ENCODE assay signal across 32 cellular contexts in genomic region chrX:14352511-14352910, GRCh38.
DNase-seq lines count a peak whose midpoint lies in the region; ATAC-seq, FAIRE-seq and TF ChIP-seq lines count a peak whose summit lies in the region.
"Had no signal": no experiment of that assay in that cellular context is flagged by ENCODE, and none has a peak within 500 bp of the region (broad histone marks: within the 10 kb centered on the region; RNA-seq: fewer than 3 reads in every experiment).

No MANE protein-coding gene starts in this region.

- no peaks in the 10 kb centered on the region for H3K9me3 Mint-ChIP-seq in astrocyte (ENCODE audit: unreplicated experiment)
- H3K9me3 Mint-ChIP-seq in nephron progenitor cell = peaks cover 55% of the 10 kb centered on the region
- H3K9me3 Mint-ChIP-seq: activated CD4-positive, alpha-beta memory T cell treated with anti-CD3 and anti-CD28 coated beads for 36 hours; activated naive CD4-positive, alpha-beta T cell treated with anti-CD3 and anti-CD28 coated beads, Interleukin-2, amount 50 U/mL, for 72 hours; activated T-helper 17 cell treated with anti-CD3 and anti-CD28 coated beads, Interleukin-2, amount 50 U/mL, for 72 hours; dendritic cell treated with granulocyte-macrophage colony-stimulating factor and Interleukin-4, amounts not matched to agents 40 ng/mL and 50 ng/mL, for 4 days had no signal

- H3K27me3 ChIP-seq in GM23248 (replicated peaks; ENCODE audit: insufficient read depth) (no peaks in the 10 kb centered on the region), astrocyte (ENCODE audit: insufficient read depth, low read length) (no peaks in the 10 kb centered on the region)
- H3K27me3 ChIP-seq: ovary, Peyer's patch, transverse colon had no signal

- H3K4me2 ChIP-seq in GM23248 (ENCODE audit: unreplicated experiment) (no peak overlapping the region), astrocyte (ENCODE audit: low read length) (no peak overlapping the region)
- H3K4me2 ChIP-seq: A549, smooth muscle cell had no signal

- DNase-seq in AG09309 (ENCODE audit: low read depth) (peak; percentile 38), GM23248 (peak; percentile 53), astrocyte (ENCODE audit: low read depth) (no peak), fibroblast of villous mesenchyme (ENCODE audit: low read depth) (peak; percentile 33), SKM-1 (lab: John Stamatoyannopoulos, UW; ENCODE audit: unreplicated experiment) (no peak), nephron progenitor cell (no peak)
- DNase-seq: activated CD4-positive, alpha-beta memory T cell treated with anti-CD3 and anti-CD28 coated beads for 36 hours; activated CD4-positive, CD25-positive, alpha-beta regulatory T cell; activated CD8-positive, alpha-beta memory T cell treated with anti-CD3 and anti-CD28 coated beads, Interleukin-2, amount 50 U/mL, for 48 hours; anterior cingulate cortex; Caco-2; caudate nucleus; mucosa of descending colon; NCI-H1105; NCI-H2029; NCI-H226; ovary; Peyer's patch; SIG-M5; stimulated activated CD4-positive, alpha-beta T cell treated with anti-CD3 and anti-CD28 coated beads, Interleukin-1b, Interleukin-23, amount 100 ng/mL, for 48 hours; T-helper 1 cell; transverse colon had no signal

- in situ Hi-C loops in GM23248 (cut with MboI) = no loop called here

- H3K4me3 ChIP-seq in AG09309 (ENCODE audit: control insufficient read depth, low read depth, low read length) (no peak overlapping the region), GM23248 (no peak overlapping the region), astrocyte (ENCODE audit: insufficient read depth, low read depth, low read length) (no peak overlapping the region), fibroblast of villous mesenchyme (ENCODE audit: low read depth, low read length) (no peak overlapping the region)
- H3K4me3 ChIP-seq: A549, mucosa of descending colon, ovary, Peyer's patch, smooth muscle cell, transverse colon had no signal

- peak; percentile 77 for FAIRE-seq in astrocyte (lab: Jason Lieb, UNC)
- FAIRE-seq: endometrium had no signal

- H3K9ac ChIP-seq in GM23248 (no peak overlapping the region), astrocyte (ENCODE audit: low read length) (no peak overlapping the region)

- H3K4me1 ChIP-seq in GM23248 (ENCODE audit: insufficient read depth) (peaks cover 38% of the 10 kb centered on the region), astrocyte (ENCODE audit: insufficient read depth, low read length) (no peaks in the 10 kb centered on the region)
- H3K4me1 ChIP-seq: A549, Caco-2, Peyer's patch, transverse colon had no signal

- H3K79me2 ChIP-seq in GM23248 (ENCODE audit: insufficient read depth) (no peaks in the 10 kb centered on the region), astrocyte (ENCODE audit: insufficient read depth, low read length) (no peaks in the 10 kb centered on the region)

- H3K9me2 ChIP-seq in GM23248 (ENCODE audit: insufficient read depth) = no peaks in the 10 kb centered on the region

- TF ChIP-seq CTCF in AG09309 (IDR thresholded peaks at IDR 0.05; ENCODE audit: control insufficient read depth, insufficient read depth, low read depth, low read length, missing control alignments) (no peak), astrocyte (IDR thresholded peaks at IDR 0.05; ENCODE audit: insufficient read depth, low read depth, low read length) (no peak), fibroblast of villous mesenchyme (IDR thresholded peaks at IDR 0.05; ENCODE audit: insufficient read depth, low read depth, low read length) (no peak), nephron progenitor cell (IDR thresholded peaks at IDR 0.05) (no peak)

- no peak overlapping the region for H3K4me3 Mint-ChIP-seq in astrocyte (ENCODE audit: unreplicated experiment)
- no peak overlapping the region for H3K4me3 Mint-ChIP-seq in nephron progenitor cell
- H3K4me3 Mint-ChIP-seq: activated CD4-positive, alpha-beta memory T cell treated with anti-CD3 and anti-CD28 coated beads for 36 hours; activated T-helper 17 cell treated with anti-CD3 and anti-CD28 coated beads, Interleukin-2, amount 50 U/mL, for 72 hours; dendritic cell treated with granulocyte-macrophage colony-stimulating factor and Interleukin-4, amounts not matched to agents 40 ng/mL and 50 ng/mL, for 4 days; natural killer cell treated with Interleukin-12 subunit alpha and Interleukin-12 subunit beta and Interleukin-15 and Interleukin-18, amount 100 ng/mL, for 72 hours had no signal

- H3K9me3 ChIP-seq in GM23248 (ENCODE audit: low read depth) (no peaks in the 10 kb centered on the region), astrocyte (ENCODE audit: insufficient read depth, low read depth, low read length) (no peaks in the 10 kb centered on the region)
- H3K9me3 ChIP-seq: A549, Caco-2, mucosa of descending colon, ovary, Peyer's patch, transverse colon had no signal

- H3K36me3 ChIP-seq in GM23248 (ENCODE audit: low read depth) (no peaks in the 10 kb centered on the region), astrocyte (ENCODE audit: insufficient read depth, low read length) (no peaks in the 10 kb centered on the region)
- H3K36me3 ChIP-seq: ovary, Peyer's patch, transverse colon had no signal

- H4K20me1 ChIP-seq in GM23248 (ENCODE audit: insufficient read depth) (no peaks in the 10 kb centered on the region), astrocyte (ENCODE audit: insufficient read depth, low read length) (no peaks in the 10 kb centered on the region)

- ATAC-seq in HG02678 (IDR thresholded peaks at IDR 0.05; ENCODE audit: unreplicated experiment) (no peak), SK-N-SH treated with all-trans-retinoic acid at 6 μM for 48 hours (no peak)
- ATAC-seq: A549; activated naive CD4-positive, alpha-beta T cell treated with anti-CD3 and anti-CD28 coated beads, Interleukin-2, amount 50 U/mL, for 72 hours; activated T-helper 17 cell treated with anti-CD3 and anti-CD28 coated beads, Interleukin-2, amount 50 U/mL, for 72 hours; mucosa of descending colon; natural killer cell treated with Interleukin-12 subunit alpha and Interleukin-12 subunit beta and Interleukin-15 and Interleukin-18, amount 100 ng/mL, for 72 hours had no signal

- no peak overlapping the region for H3K27ac ChIP-seq in GM23248
- no peak overlapping the region for H3K27ac ChIP-seq in astrocyte (ENCODE audit: low read depth, low read length)
- H3K27ac ChIP-seq: A549, C4-2B, ovary, Peyer's patch, transverse colon had no signal

- H3F3A ChIP-seq in GM23248 (ENCODE audit: insufficient read depth) = peaks cover 31% of the 10 kb centered on the region

- H3K27me3 Mint-ChIP-seq in astrocyte (ENCODE audit: low read depth, unreplicated experiment) (no peaks in the 10 kb centered on the region), nephron progenitor cell (ENCODE audit: low read depth, poor library complexity) (no peaks in the 10 kb centered on the region)
- H3K27me3 Mint-ChIP-seq: activated CD4-positive, alpha-beta memory T cell treated with anti-CD3 and anti-CD28 coated beads for 36 hours; activated T-helper 17 cell treated with anti-CD3 and anti-CD28 coated beads, Interleukin-2, amount 50 U/mL, for 72 hours; dendritic cell treated with granulocyte-macrophage colony-stimulating factor and Interleukin-4, amounts not matched to agents 40 ng/mL and 50 ng/mL, for 4 days; natural killer cell treated with Interleukin-12 subunit alpha and Interleukin-12 subunit beta and Interleukin-15 and Interleukin-18, amount 100 ng/mL, for 72 hours had no signal

- H2AFZ ChIP-seq in GM23248 (no peak overlapping the region), astrocyte (ENCODE audit: low read depth, low read length) (no peak overlapping the region)

- H3K4me1 Mint-ChIP-seq in astrocyte (ENCODE audit: low read depth, unreplicated experiment) (peaks cover 19% of the 10 kb centered on the region), nephron progenitor cell (peaks cover 9% of the 10 kb centered on the region)
- H3K4me1 Mint-ChIP-seq: activated T-helper 17 cell treated with anti-CD3 and anti-CD28 coated beads, Interleukin-2, amount 50 U/mL, for 72 hours had no signal

- WGBS in GM23248 (ENCODE audit: low coverage in 1 of 2, low lambda C conversion rate in 2 of 2, missing lambda C conversion rate in 2 of 2), 2 experiments = 14 to 21% methylated on average over 1 of the region's 1 CpG

- H3K27ac Mint-ChIP-seq in astrocyte (ENCODE audit: unreplicated experiment) (no peak overlapping the region), nephron progenitor cell (no peak overlapping the region)
- H3K27ac Mint-ChIP-seq: activated CD4-positive, alpha-beta memory T cell treated with anti-CD3 and anti-CD28 coated beads for 36 hours; activated naive CD4-positive, alpha-beta T cell treated with anti-CD3 and anti-CD28 coated beads, Interleukin-2, amount 50 U/mL, for 72 hours; activated T-helper 17 cell treated with anti-CD3 and anti-CD28 coated beads, Interleukin-2, amount 50 U/mL, for 72 hours; dendritic cell treated with granulocyte-macrophage colony-stimulating factor and Interleukin-4, amounts not matched to agents 40 ng/mL and 50 ng/mL, for 4 days; natural killer cell treated with Interleukin-12 subunit alpha and Interleukin-12 subunit beta and Interleukin-15 and Interleukin-18, amount 100 ng/mL, for 72 hours had no signal

- no peaks in the 10 kb centered on the region for H3K36me3 Mint-ChIP-seq in astrocyte (ENCODE audit: low read depth, unreplicated experiment)
- H3K36me3 Mint-ChIP-seq in nephron progenitor cell (ENCODE audit: low read depth) = no peaks in the 10 kb centered on the region
- H3K36me3 Mint-ChIP-seq: activated CD4-positive, alpha-beta memory T cell treated with anti-CD3 and anti-CD28 coated beads for 36 hours; activated naive CD4-positive, alpha-beta T cell treated with anti-CD3 and anti-CD28 coated beads, Interleukin-2, amount 50 U/mL, for 72 hours; natural killer cell treated with Interleukin-12 subunit alpha and Interleukin-12 subunit beta and Interleukin-15 and Interleukin-18, amount 100 ng/mL, for 72 hours had no signal

TF ChIP-seq in SK-N-SH treated with all-trans-retinoic acid at 6 μM for 48 hours, 23 proteins besides CTCF, POLR2A, EP300 and RAD21:
- no peak for TF ChIP-seq SNAI2 (CRISPR knock-in tag; IDR thresholded peaks at IDR 0.05)

Comparison
In these comparisons a context has a peak if more than half of its experiments do, and no peak if none do; other contexts are left out.
1. DNase-seq: peak in AG09309 (single experiment), GM23248 (single experiment) and fibroblast of villous mesenchyme (single experiment); none in astrocyte (single experiment), SKM-1 (single experiment) and nephron progenitor cell (single experiment).